15 cellular contexts compared by ENCODE assay signal in genomic region chr3:107680698-107681097, GRCh38.
DNase-seq lines count a peak whose midpoint lies in the region; ATAC-seq lines count a peak whose summit lies in the region.
"Had no signal": no experiment of that assay in that cellular context is flagged by ENCODE, and none has a peak within 500 bp of the region (broad histone marks: within the 10 kb centered on the region; RNA-seq: fewer than 3 reads in every experiment).

No MANE protein-coding gene starts in this region.

- H3K4me1 ChIP-seq in adipocyte (ENCODE audit: control insufficient read depth, insufficient read depth, low read length): peaks cover 15% of the 10 kb centered on the region
- H3K4me1 ChIP-seq in mesenchymal stem cell (ENCODE audit: control insufficient read depth, insufficient read depth, low read depth, low read length): peaks cover 2% of the 10 kb centered on the region
- H3K4me1 ChIP-seq: neural progenitor cell had no signal

- H3K27ac ChIP-seq in mesenchymal stem cell (ENCODE audit: low read length, poor library complexity, severe bottlenecking): no peak overlapping the region
- H3K27ac ChIP-seq: hepatocyte, neural progenitor cell had no signal

- H2BK12ac ChIP-seq in mesenchymal stem cell (ENCODE audit: low read length in 2 of 2): no peak overlapping the region

- no peak overlapping the region for H2AFZ ChIP-seq in mesenchymal stem cell (ENCODE audit: low read depth, low read length)
- H2AFZ ChIP-seq: hepatocyte, neural progenitor cell had no signal

- H3K4me3 ChIP-seq in adipocyte (ENCODE audit: low read length): peak overlapping the region; percentile 9
- H3K4me3 ChIP-seq in mesenchymal stem cell (ENCODE audit: insufficient read depth in 1 of 2, low read depth in 1 of 2, low read length in 2 of 2): no peak overlapping the region
- H3K4me3 ChIP-seq: hepatocyte, neural progenitor cell had no signal

- H3K36me3 ChIP-seq in adipocyte (ENCODE audit: control insufficient read depth, insufficient read depth, low read length, severe bottlenecking): no peaks in the 10 kb centered on the region
- no peaks in the 10 kb centered on the region for H3K36me3 ChIP-seq in mesenchymal stem cell (ENCODE audit: control insufficient read depth in 1 of 2, insufficient read depth in 2 of 2, low read depth in 1 of 2, low read length in 2 of 2)
- H3K36me3 ChIP-seq: neural progenitor cell had no signal

- no peak overlapping the region for H2BK120ac ChIP-seq in mesenchymal stem cell (ENCODE audit: low read depth, low read length)

- ATAC-seq in GM18858 (IDR thresholded peaks at IDR 0.05; ENCODE audit: unreplicated experiment) (peak; percentile 70), HG02610 (IDR thresholded peaks at IDR 0.05; ENCODE audit: unreplicated experiment) (peak; percentile 47)
- ATAC-seq: WTC11 had no signal

- H3K27me3 ChIP-seq in adipocyte (replicated peaks; ENCODE audit: control insufficient read depth, insufficient read depth, low read length) (no peaks in the 10 kb centered on the region), mesenchymal stem cell (ENCODE audit: control insufficient read depth in 1 of 2, insufficient read depth in 1 of 2, low read length in 2 of 2) (no peaks in the 10 kb centered on the region)
- H3K27me3 ChIP-seq: hepatocyte, neural progenitor cell had no signal

- no peak overlapping the region for H3K18ac ChIP-seq in mesenchymal stem cell (ENCODE audit: low read depth in 1 of 2, low read length in 2 of 2)

- H3K27me3 Mint-ChIP-seq in T-helper 2 cell treated with Interferon-gamma antibody and Interleukin-4, amounts not matched to agents 5 μg/mL and 100 μg/mL, for 36 hours (ENCODE audit: low read depth): no peaks in the 10 kb centered on the region
- H3K27me3 Mint-ChIP-seq: CD8-positive, alpha-beta memory T cell had no signal

- peaks cover 14% of the 10 kb centered on the region for H3K79me1 ChIP-seq in mesenchymal stem cell (replicated peaks; ENCODE audit: low read length, poor library complexity, severe bottlenecking)

- H3K4me2 ChIP-seq in mesenchymal stem cell (ENCODE audit: low read length, poor library complexity, severe bottlenecking): no peak overlapping the region
- H3K4me2 ChIP-seq: hepatocyte, neural progenitor cell had no signal

- no peak overlapping the region for H3K23ac ChIP-seq in mesenchymal stem cell (ENCODE audit: low read length in 2 of 2)

- H2AK5ac ChIP-seq in mesenchymal stem cell (ENCODE audit: low read length, severe bottlenecking): no peak overlapping the region

- no peak overlapping the region for H3K9ac ChIP-seq in adipocyte (ENCODE audit: low read length)
- no peak overlapping the region for H3K9ac ChIP-seq in mesenchymal stem cell (ENCODE audit: low read length)
- H3K9ac ChIP-seq: neural progenitor cell had no signal

- no peak overlapping the region for H3K14ac ChIP-seq in mesenchymal stem cell (ENCODE audit: low read length in 2 of 2)

- H2BK5ac ChIP-seq in mesenchymal stem cell (ENCODE audit: low read depth, low read length, poor library complexity, severe bottlenecking): no peak overlapping the region

- H2BK15ac ChIP-seq in mesenchymal stem cell (ENCODE audit: low read depth, poor library complexity, severe bottlenecking): no peak overlapping the region

- H4K8ac ChIP-seq in mesenchymal stem cell (ENCODE audit: low read length): no peak overlapping the region

- peaks cover 5% of the 10 kb centered on the region for H3K9me3 Mint-ChIP-seq in T-helper 2 cell treated with Interferon-gamma antibody and Interleukin-4, amounts not matched to agents 5 μg/mL and 100 μg/mL, for 36 hours
- H3K9me3 Mint-ChIP-seq: CD8-positive, alpha-beta memory T cell had no signal

- H4K91ac ChIP-seq in mesenchymal stem cell (ENCODE audit: low read length): no peak overlapping the region

- H3K36me3 Mint-ChIP-seq in T-helper 2 cell treated with Interferon-gamma antibody and Interleukin-4, amounts not matched to agents 5 μg/mL and 100 μg/mL, for 36 hours (ENCODE audit: low read depth): no peaks in the 10 kb centered on the region

- H3K4ac ChIP-seq in mesenchymal stem cell (ENCODE audit: low read depth in 1 of 2, low read length in 2 of 2): no peak overlapping the region

- no peak overlapping the region for H3K4me3 Mint-ChIP-seq in T-helper 2 cell treated with Interferon-gamma antibody and Interleukin-4, amounts not matched to agents 5 μg/mL and 100 μg/mL, for 36 hours
- H3K4me3 Mint-ChIP-seq: CD8-positive, alpha-beta memory T cell; neural progenitor cell; WTC11 had no signal

- 81% methylated on average over 2 of the region's 2 CpGs for WGBS in mesenchymal stem cell

- DNase-seq in adipocyte (ENCODE audit: low read depth): peak; percentile 21
- peak; percentile 47 for DNase-seq in mesenchymal stem cell
- DNase-seq in DMS 273 (lab: John Stamatoyannopoulos, UW; ENCODE audit: unreplicated experiment): no peak
- DNase-seq in NCI-H1105 treated with DMSO at 0.1 percent for 48 hours (lab: John Stamatoyannopoulos, UW): no peak
- DNase-seq in T-helper 2 cell treated with Interferon-gamma antibody and Interleukin-4, amounts not matched to agents 5 μg/mL and 100 μg/mL, for 36 hours (ENCODE audit: low spot score): no peak
- DNase-seq: anterior cingulate cortex; CD8-positive, alpha-beta memory T cell; NCI-H1436; NCI-H526; SIG-M5 had no signal

- no peak overlapping the region for H3K27ac Mint-ChIP-seq in T-helper 2 cell treated with Interferon-gamma antibody and Interleukin-4, amounts not matched to agents 5 μg/mL and 100 μg/mL, for 36 hours
- H3K27ac Mint-ChIP-seq: neural progenitor cell, WTC11 had no signal

- H3K9me3 ChIP-seq in adipocyte (ENCODE audit: control insufficient read depth, low read length) (peaks cover 6% of the 10 kb centered on the region), mesenchymal stem cell (ENCODE audit: control insufficient read depth, low read length) (peaks cover 5% of the 10 kb centered on the region)

- H3K4me1 Mint-ChIP-seq in T-helper 2 cell treated with Interferon-gamma antibody and Interleukin-4, amounts not matched to agents 5 μg/mL and 100 μg/mL, for 36 hours (ENCODE audit: low read depth): peaks cover 21% of the 10 kb centered on the region

Comparison
In these comparisons a context has a peak if more than half of its experiments do, and no peak if none do; other contexts are left out.
1. DNase-seq: peak in adipocyte (single experiment) and mesenchymal stem cell (single experiment); none in DMS 273 (single experiment), NCI-H1105 treated with DMSO at 0.1 percent for 48 hours (single experiment) and T-helper 2 cell treated with Interferon-gamma antibody and Interleukin-4, amounts not matched to agents 5 μg/mL and 100 μg/mL, for 36 hours (single experiment).